8 cellular contexts compared by ENCODE assay signal in the genomic region with DNA sequence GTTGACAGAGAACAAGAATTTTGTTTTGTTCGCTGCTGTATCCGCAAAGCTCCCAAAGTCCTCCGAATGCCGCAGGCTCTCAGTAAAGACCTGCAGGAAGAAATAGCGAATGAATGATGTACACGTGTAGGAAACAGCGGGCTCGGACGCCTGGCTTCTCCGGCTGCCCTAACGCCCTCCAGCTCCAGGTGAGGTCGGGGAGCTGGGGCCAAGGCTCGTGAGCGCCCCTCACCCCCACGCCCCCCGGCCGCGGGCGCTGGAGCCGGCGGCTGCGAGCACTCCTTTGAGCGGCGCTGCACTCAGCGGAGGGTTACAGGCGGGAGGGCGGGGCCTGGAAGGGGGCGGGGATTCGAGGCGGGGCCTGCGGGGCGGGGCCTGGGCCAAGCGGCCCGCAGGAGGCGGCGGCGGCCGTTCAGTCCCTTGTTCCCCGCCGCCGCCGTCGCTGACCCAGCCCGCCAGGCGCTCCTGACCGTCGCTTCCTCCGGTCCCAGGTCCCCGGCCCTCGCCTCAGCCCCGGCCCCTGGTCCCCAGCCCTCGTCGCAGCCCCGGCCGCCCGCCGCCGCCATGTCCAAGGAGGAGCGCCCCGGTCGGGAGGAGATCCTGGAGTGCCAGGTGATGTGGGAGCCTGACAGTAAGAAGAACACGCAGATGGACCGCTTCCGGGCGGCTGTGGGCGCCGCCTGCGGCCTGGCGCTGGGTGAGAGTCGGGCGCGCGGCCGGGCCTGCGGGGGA. TPM values are rescaled to one million over a fixed set of nuclear protein-coding genes. Genes with fewer than 3 reads are reported as not detected.
DNase-seq lines count a peak whose midpoint lies in the region; ATAC-seq and TF ChIP-seq lines count a peak whose summit lies in the region.

A gene with protein sequence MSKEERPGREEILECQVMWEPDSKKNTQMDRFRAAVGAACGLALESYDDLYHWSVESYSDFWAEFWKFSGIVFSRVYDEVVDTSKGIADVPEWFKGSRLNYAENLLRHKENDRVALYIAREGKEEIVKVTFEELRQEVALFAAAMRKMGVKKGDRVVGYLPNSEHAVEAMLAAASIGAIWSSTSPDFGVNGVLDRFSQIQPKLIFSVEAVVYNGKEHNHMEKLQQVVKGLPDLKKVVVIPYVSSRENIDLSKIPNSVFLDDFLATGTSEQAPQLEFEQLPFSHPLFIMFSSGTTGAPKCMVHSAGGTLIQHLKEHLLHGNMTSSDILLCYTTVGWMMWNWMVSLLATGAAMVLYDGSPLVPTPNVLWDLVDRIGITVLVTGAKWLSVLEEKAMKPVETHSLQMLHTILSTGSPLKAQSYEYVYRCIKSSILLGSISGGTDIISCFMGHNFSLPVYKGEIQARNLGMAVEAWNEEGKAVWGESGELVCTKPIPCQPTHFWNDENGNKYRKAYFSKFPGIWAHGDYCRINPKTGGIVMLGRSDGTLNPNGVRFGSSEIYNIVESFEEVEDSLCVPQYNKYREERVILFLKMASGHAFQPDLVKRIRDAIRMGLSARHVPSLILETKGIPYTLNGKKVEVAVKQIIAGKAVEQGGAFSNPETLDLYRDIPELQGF (plus strand): TSS at position 415 of the 732 bp plus-strand sequence. CDS start 150 bp downstream, at position 565.

- peak within 1 kb of the TSS; percentile 79 for H3K4me3 ChIP-seq in AG04449 (ENCODE audit: low read depth, low read length)
- peak within 1 kb of the TSS; percentile 47 for H3K4me3 ChIP-seq in kidney epithelial cell (ENCODE audit: low read depth, low read length)

- ATAC-seq in GM18867 (IDR thresholded peaks at IDR 0.05; ENCODE audit: unreplicated experiment): peak; percentile 89
- peak; percentile 94 for ATAC-seq in HG03095 (IDR thresholded peaks at IDR 0.05; ENCODE audit: unreplicated experiment)
- ATAC-seq in activated CD4-positive, CD25-positive, alpha-beta regulatory T cell treated with anti-CD3 and anti-CD28 coated beads, Interleukin-2, amount 50 U/mL, for 24 hours: peak; percentile 95 to 96

- TF ChIP-seq CTCF in AG04449 (IDR thresholded peaks at IDR 0.05; ENCODE audit: insufficient read depth, low read length, missing control alignments) (no peak), kidney epithelial cell (IDR thresholded peaks at IDR 0.05; ENCODE audit: insufficient read depth, low read length, poor library complexity, severe bottlenecking) (no peak)

- DNase-seq in AG04449 (ENCODE audit: low read depth, low spot score): no peak
- DNase-seq in NCI-H2227 (lab: John Stamatoyannopoulos, UW; ENCODE audit: unreplicated experiment): peak; percentile 81
- DNase-seq in cerebellar cortex (ENCODE audit: low spot score): peak; percentile 77
- DNase-seq in kidney epithelial cell (ENCODE audit: low read depth): no peak
- peak; percentile 50 to 67 for DNase-seq in stimulated activated CD4-positive, alpha-beta T cell treated with anti-CD3 and anti-CD28 coated beads, Interleukin-15, amount 100 ng/mL, for 48 hours (ENCODE audit: low read depth in 2 of 2)

- POLR2A ChIA-PET in AG04449 (lab: Yijun Ruan, JAX): interaction anchor here (1.0 kb wide), 1 partner anchor 15 kb away, joined by 3 read pairs; no protein-coding TSS in a partner anchor

- CTCF ChIA-PET in AG04449 (lab: Yijun Ruan, JAX): interaction anchor here (0.8 to 1.4 kb wide), 2 partner anchors 9 to 15 kb away, joined by 3 read pairs; no protein-coding TSS in a partner anchor

- H3K36me3 ChIP-seq in kidney epithelial cell (ENCODE audit: control insufficient read depth, insufficient read depth, low read length): no peaks in the 10 kb centered on the region

- H3K27me3 ChIP-seq in kidney epithelial cell (ENCODE audit: control insufficient read depth, insufficient read depth, low read length): no peaks in the 10 kb centered on the region

RNA-seq across cellular contexts. Expression of the gene that starts here (rescaled TPM):
- 32.5 and 35.7 TPM in 2 replicates for total RNA-seq in kidney epithelial cell

Comparison
In these comparisons a context has a peak if more than half of its experiments do, and no peak if none do; other contexts are left out.
1. DNase-seq: peak in NCI-H2227 (single experiment), cerebellar cortex (single experiment) and stimulated activated CD4-positive, alpha-beta T cell treated with anti-CD3 and anti-CD28 coated beads, Interleukin-15, amount 100 ng/mL, for 48 hours (2 of 2); none in AG04449 (single experiment) and kidney epithelial cell (single experiment).
2. Peak in every context shown above with its lines, with median percentiles within 50 percentile points of each other: ATAC-seq.